Comparison of ENCODE assay signal across 17 cellular contexts in genomic region chr9:34540826-34541225, GRCh38. TPM values are rescaled to one million over a fixed set of nuclear protein-coding genes. Genes with fewer than 3 reads are reported as not detected.
DNase-seq lines count a peak whose midpoint lies in the region; ATAC-seq and TF ChIP-seq lines count a peak whose summit lies in the region.
"Had no signal": no experiment of that assay in that cellular context is flagged by ENCODE, and none has a peak within 500 bp of the region (broad histone marks: within the 10 kb centered on the region; RNA-seq: fewer than 3 reads in every experiment).

No MANE protein-coding gene starts in this region.

- TF ChIP-seq POLR2A in heart left ventricle (IDR thresholded peaks at IDR 0.05) = no peak

- H3K9me3 Mint-ChIP-seq in Caco-2 (ENCODE audit: unreplicated experiment) = no peaks in the 10 kb centered on the region
- H3K9me3 Mint-ChIP-seq: activated T-helper 17 cell treated with anti-CD3 and anti-CD28 coated beads, Interleukin-2, amount 50 U/mL, for 72 hours; T-cell had no signal

- no peak for ATAC-seq in Right ventricle myocardium inferior
- ATAC-seq in heart left ventricle = no peak
- peak; percentile 84 for ATAC-seq in RWPE2 (ENCODE audit: low read depth)
- no peak for ATAC-seq in HG02852 (IDR thresholded peaks at IDR 0.05; ENCODE audit: unreplicated experiment)
- ATAC-seq in GM19463 (IDR thresholded peaks at IDR 0.05; ENCODE audit: unreplicated experiment) = no peak
- ATAC-seq: activated T-helper 17 cell treated with anti-CD3 and anti-CD28 coated beads, Interleukin-2, amount 50 U/mL, for 72 hours; T-cell had no signal

- H3K27ac ChIP-seq in heart left ventricle = no peak overlapping the region
- H3K27ac ChIP-seq in RWPE2 (ENCODE audit: poor library complexity, severe bottlenecking) = no peak overlapping the region

- H3K36me3 ChIP-seq in heart left ventricle = no peaks in the 10 kb centered on the region
- H3K36me3 ChIP-seq in RWPE2 (ENCODE audit: low read depth) = no peaks in the 10 kb centered on the region
- no peaks in the 10 kb centered on the region for H3K36me3 ChIP-seq in Caco-2 (ENCODE audit: control insufficient read depth, insufficient read depth, low read length)

- DNase-seq in Right ventricle myocardium inferior (ENCODE audit: missing footprints) (peak; percentile 7), heart left ventricle (no peak), RWPE2 (ENCODE audit: low spot score) (no peak), fibroblast of mammary gland (ENCODE audit: low read depth) (peak; percentile 62), ureter (ENCODE audit: low spot score) (peak; percentile 32), Caco-2 (no peak)
- DNase-seq: activated CD4-positive, alpha-beta T cell treated with anti-CD3 and anti-CD28 coated beads for 48 hours; KG1; NCI-H2107; nucleus accumbens; stimulated activated CD8-positive, alpha-beta memory T cell treated with anti-CD3 and anti-CD28 coated beads, Interleukin-4, amount 100 ng/mL, for 48 hours; T-cell had no signal

- H3K4me3 ChIP-seq in heart left ventricle = no peak overlapping the region
- H3K4me3 ChIP-seq in RWPE2 (ENCODE audit: severe bottlenecking) = no peak overlapping the region
- no peak overlapping the region for H3K4me3 ChIP-seq in fibroblast of mammary gland (ENCODE audit: control insufficient read depth, low read depth, low read length)
- H3K4me3 ChIP-seq in Caco-2 (ENCODE audit: low read depth, low read length) = no peak overlapping the region

- no peak overlapping the region for H3K27ac Mint-ChIP-seq in Caco-2 (ENCODE audit: unreplicated experiment)
- H3K27ac Mint-ChIP-seq: activated T-helper 17 cell treated with anti-CD3 and anti-CD28 coated beads, Interleukin-2, amount 50 U/mL, for 72 hours; T-cell had no signal

- intact Hi-C loops in Right ventricle myocardium inferior (cut with DNase I) (no loop called here), heart left ventricle (cut with DNase I) (no loop called here), Caco-2 (cut with micrococcal nuclease; ENCODE audit: unreplicated experiment) (no loop called here)

- no peak for TF ChIP-seq CTCF in heart left ventricle (IDR thresholded peaks at IDR 0.05)
- no peak for TF ChIP-seq CTCF in RWPE2 (IDR thresholded peaks at IDR 0.05; ENCODE audit: poor library complexity, severe bottlenecking)
- no peak for TF ChIP-seq CTCF in fibroblast of mammary gland (conservative IDR thresholded peaks at IDR 0.05; ENCODE audit: control insufficient read depth, insufficient read depth, low read depth, low read length)
- TF ChIP-seq CTCF in Caco-2 (IDR thresholded peaks at IDR 0.05; ENCODE audit: insufficient read depth in 1 of 2, low read depth in 1 of 2, low read length in 1 of 2, severe bottlenecking in 1 of 2, unreplicated experiment in 1 of 2) = no peak

- POLR2A ChIA-PET in Caco-2 (lab: Charles Lee) = no interaction called here

- WGBS in heart left ventricle, 4 donors = 65 to 82% (median 81%) methylated on average over 2 of the region's 2 CpGs

- H3K9me3 ChIP-seq in heart left ventricle (no peaks in the 10 kb centered on the region), RWPE2 (ENCODE audit: severe bottlenecking) (no peaks in the 10 kb centered on the region), Caco-2 (no peaks in the 10 kb centered on the region)

- no peaks in the 10 kb centered on the region for H3K36me3 Mint-ChIP-seq in Caco-2 (ENCODE audit: insufficient read depth, unreplicated experiment)
- H3K36me3 Mint-ChIP-seq: brain, T-cell had no signal

- no TSS peak for BruUV-seq in Caco-2 (replicated peaks; lab: Mats Ljungman, UMichigan)

- no peaks in the 10 kb centered on the region for H3K4me1 Mint-ChIP-seq in Caco-2 (ENCODE audit: low read depth, unreplicated experiment)
- H3K4me1 Mint-ChIP-seq: activated T-helper 17 cell treated with anti-CD3 and anti-CD28 coated beads, Interleukin-2, amount 50 U/mL, for 72 hours; T-cell had no signal

- CTCF ChIA-PET in Caco-2 (lab: Charles Lee) = no interaction called here

- peaks cover 0 to 4% (median 0%) of the 10 kb centered on the region in 9 donors for H3K27me3 ChIP-seq in heart left ventricle
- no peaks in the 10 kb centered on the region for H3K27me3 ChIP-seq in RWPE2 (ENCODE audit: insufficient read depth, poor library complexity, severe bottlenecking)
- H3K27me3 ChIP-seq in Caco-2 (replicated peaks; ENCODE audit: control insufficient read depth, insufficient read depth, low read length) = no peaks in the 10 kb centered on the region

- H3K4me1 ChIP-seq in heart left ventricle (no peaks in the 10 kb centered on the region), RWPE2 (ENCODE audit: insufficient read depth, poor library complexity, severe bottlenecking) (no peaks in the 10 kb centered on the region), Caco-2 (no peaks in the 10 kb centered on the region)

- H3K4me3 Mint-ChIP-seq in Caco-2 (ENCODE audit: unreplicated experiment) = no peak overlapping the region
- H3K4me3 Mint-ChIP-seq: activated T-helper 17 cell treated with anti-CD3 and anti-CD28 coated beads, Interleukin-2, amount 50 U/mL, for 72 hours; brain; T-cell had no signal

- peaks cover 11% of the 10 kb centered on the region for H3K27me3 Mint-ChIP-seq in Caco-2 (ENCODE audit: insufficient read depth, unreplicated experiment)

RNA-seq across cellular contexts. Expression of gene ENHO, which starts 18.0 kb away (rescaled TPM):
- total RNA-seq in Right ventricle myocardium inferior (0.51 TPM), heart left ventricle (1 to 10 TPM in 1 of 9 donors, under 1 TPM in 6, not detected in 2; 0.37 to 1.2 (median 0.52) TPM), ureter (0.36 TPM), Caco-2 (2022) (1.00 and 2.1 TPM in 2 replicates)
- polyA plus RNA-seq in heart left ventricle = under 1 TPM; 0.26 to 0.27 TPM
- total RNA-seq: activated T-helper 17 cell treated with anti-CD3 and anti-CD28 coated beads, Interleukin-2, amount 50 U/mL, for 72 hours; mesenteric fat pad had no signal

RNA-seq across cellular contexts. Expression of gene CNTFR, which starts 48.7 kb away (rescaled TPM):
- total RNA-seq in Right ventricle myocardium inferior (8.7 TPM), heart left ventricle (1 to 10 TPM in 5 of 9 donors, under 1 TPM in 4; 0.43 to 9.8 (median 1.2) TPM), ureter (9.4 TPM), Caco-2 (2022) (0.26 and 0.39 TPM in 2 replicates)
- polyA plus RNA-seq in heart left ventricle = 1 to 10 TPM; 2.2 to 2.3 TPM
- total RNA-seq: activated T-helper 17 cell treated with anti-CD3 and anti-CD28 coated beads, Interleukin-2, amount 50 U/mL, for 72 hours; T-cell had no signal

Comparison
In these comparisons a context has a peak if more than half of its experiments do, and no peak if none do; other contexts are left out.
1. DNase-seq: peak in Right ventricle myocardium inferior (single experiment), fibroblast of mammary gland (single experiment) and ureter (single experiment); none in heart left ventricle (0 of 5), RWPE2 (single experiment) and Caco-2 (0 of 2).